In the genomic region with DNA sequence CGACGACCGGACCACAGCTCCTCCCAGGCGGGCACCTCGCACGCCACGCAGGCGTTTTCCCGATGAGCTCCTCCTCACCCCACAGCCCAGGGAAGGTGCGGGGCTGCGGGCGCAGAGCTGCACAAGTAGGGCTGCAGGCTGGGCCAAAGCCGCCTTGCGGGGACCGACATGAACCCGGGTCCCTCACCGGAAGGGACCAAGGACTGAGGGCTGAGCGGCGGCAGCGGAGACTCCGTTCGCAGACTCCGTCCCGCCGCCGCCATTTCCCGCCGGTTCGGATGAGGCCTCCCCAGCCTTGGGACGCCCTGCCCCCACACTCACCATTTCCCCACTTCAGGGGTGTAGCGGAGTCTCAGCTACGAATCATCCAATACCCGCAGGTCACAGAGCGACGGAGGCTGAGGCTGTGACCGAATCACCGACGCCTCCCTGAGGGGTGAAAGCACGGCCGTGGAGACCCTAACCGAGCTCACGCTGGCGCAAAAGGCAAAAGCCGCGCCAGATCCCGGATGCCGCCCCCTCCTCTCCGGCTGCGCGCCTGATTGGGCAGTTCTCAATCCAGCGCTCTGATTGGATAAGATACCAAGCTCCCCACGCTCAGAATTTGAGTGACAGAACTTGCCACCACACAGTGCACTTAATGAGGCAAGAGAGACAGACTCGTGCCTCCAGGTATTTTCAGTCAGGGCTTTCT, we compare ENCODE assay signal across 9 cellular contexts. TPM values are rescaled to one million over a fixed set of nuclear protein-coding genes. Genes with fewer than 3 reads are reported as not detected.
DNase-seq lines count a peak whose midpoint lies in the region; ATAC-seq, FAIRE-seq and TF ChIP-seq lines count a peak whose summit lies in the region.
"Had no signal": no experiment of that assay in that cellular context is flagged by ENCODE, and none has a peak within 500 bp of the region (broad histone marks: within the 10 kb centered on the region; RNA-seq: fewer than 3 reads in every experiment).

A gene (minus strand): TSS at position 488 of the 694 bp plus-strand sequence. CDS start 164 bp downstream, at position 324.

- intact Hi-C loops in Right ventricle myocardium inferior (cut with DNase I) (no loop called here), cardiac septum (cut with DNase I) (no loop called here), vagina (cut with DNase I) (no loop called here)

- DNase-seq in Right ventricle myocardium inferior (ENCODE audit: missing footprints) (peak; percentile 67), cardiac septum (ENCODE audit: low spot score) (no peak), epithelial cell of proximal tubule (ENCODE audit: low read depth) (no peak), midbrain (lab: John Stamatoyannopoulos, UW) (peak; percentile 14), vagina (ENCODE audit: extremely low spot score in 2 of 2) (no peak), NOMO-1 (lab: John Stamatoyannopoulos, UW; ENCODE audit: unreplicated experiment in 2 of 2) (no peak), NOMO-1 treated with DMSO at 0.1 percent for 48 hours (lab: John Stamatoyannopoulos, UW; ENCODE audit: unreplicated experiment) (no peak), GM12892 (ENCODE audit: insufficient read length) (no peak)

- no peaks in the 10 kb centered on the region for H3K27me3 ChIP-seq in vagina

- no peaks in the 10 kb centered on the region for H3K4me1 ChIP-seq in vagina

- ATAC-seq in Right ventricle myocardium inferior, result peak; percentile 84

- FAIRE-seq in GM12892 (lab: Jason Lieb, UNC), result no peak

- no peaks in the 10 kb centered on the region for H3K9me3 ChIP-seq in vagina

- peak within 1 kb of the TSS; percentile 52 for H3K4me3 ChIP-seq in epithelial cell of proximal tubule (ENCODE audit: low read depth, low read length)
- H3K4me3 ChIP-seq in vagina, result peak within 1 kb of the TSS; percentile 38 to 45

- TF ChIP-seq CTCF in epithelial cell of proximal tubule (conservative IDR thresholded peaks at IDR 0.05; ENCODE audit: low read depth, low read length) (no peak), vagina (IDR thresholded peaks at IDR 0.05) (no peak)

- H3K27ac ChIP-seq in vagina, result no peak within 1 kb of the TSS
- H3K27ac ChIP-seq: C4-2B had no signal

- TF ChIP-seq POLR2A in vagina (IDR thresholded peaks at IDR 0.05) (no peak), GM12892 (IDR thresholded peaks at IDR 0.05; ENCODE audit: low read depth, low read length) (no peak)

- H3K36me3 ChIP-seq in vagina, result no peaks in the 10 kb centered on the region

RNA-seq across cellular contexts. Expression of the gene that starts here (rescaled TPM):
- total RNA-seq in Right ventricle myocardium inferior, result not detected
- 0.13 TPM for total RNA-seq in cardiac septum
- 2.4 and 2.8 TPM in 2 replicates for total RNA-seq in epithelial cell of proximal tubule
- 0.98 TPM for total RNA-seq in vagina
- polyA plus RNA-seq in GM12892 (2012; ENCODE audit: missing spikeins), result not detected

Comparison
In these comparisons a context has a peak if more than half of its experiments do, and no peak if none do; other contexts are left out.
1. Peak in DNase-seq and ATAC-seq in Right ventricle myocardium inferior; RNA of the gene not detected or under 1 TPM.